13 cellular contexts compared by ENCODE assay signal in genomic region chrY:2848384-2848783, GRCh38. TPM values are rescaled to one million over a fixed set of nuclear protein-coding genes. Genes with fewer than 3 reads are reported as not detected.
"Had no signal": no experiment of that assay in that cellular context is flagged by ENCODE, and none has a peak within 500 bp of the region (broad histone marks: within the 10 kb centered on the region; RNA-seq: fewer than 3 reads in every experiment).

No MANE protein-coding gene starts in this region.

- FAIRE-seq: frontal cortex, keratinocyte, urothelium cell line had no signal

- DNase-seq: adrenal gland; caudate nucleus; effector CD8-positive, alpha-beta T cell; left lung; psoas muscle; right lobe of liver; Right ventricle myocardium superior; stomach had no signal

- ATAC-seq: left lung, psoas muscle, right lobe of liver, SK-N-SH treated with all-trans-retinoic acid at 6 μM for 48 hours had no signal

RNA-seq across cellular contexts. Expression of gene RPS4Y1, which starts 7.0 kb away (rescaled TPM):
- total RNA-seq: fibroblast of lung, psoas muscle had no signal
